8 cellular contexts compared by ENCODE assay signal in the genomic region with DNA sequence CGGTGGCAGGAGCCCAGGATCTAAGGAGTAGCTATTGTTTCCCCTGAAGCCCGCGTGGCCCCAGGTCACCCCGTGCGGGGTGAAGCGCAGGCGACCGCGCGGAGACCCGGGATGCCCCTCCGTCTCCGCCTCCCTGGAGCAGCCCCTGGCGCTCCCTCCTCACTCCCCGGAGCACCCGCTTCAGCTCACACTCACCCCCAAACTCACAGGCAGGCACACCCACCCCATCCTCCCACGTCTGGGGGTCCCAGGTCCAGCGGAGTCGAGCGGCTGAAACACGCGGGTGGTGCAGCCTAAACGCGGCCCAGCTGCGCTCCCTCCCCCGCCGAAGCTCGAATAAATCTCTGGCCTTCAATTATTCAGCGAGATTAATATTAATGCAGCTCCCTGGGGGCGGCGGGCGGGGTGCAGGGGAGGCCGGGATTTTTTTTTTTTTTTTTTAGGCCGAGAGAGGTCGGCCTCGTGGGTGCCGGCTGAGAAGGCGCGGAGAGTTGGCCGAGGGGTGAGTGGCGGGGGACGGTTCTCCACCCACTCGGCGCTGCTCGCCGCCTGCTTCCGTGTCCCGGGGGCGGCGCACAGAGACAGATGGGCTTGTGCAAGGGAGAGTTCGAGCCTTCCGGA. TPM values are rescaled to one million over a fixed set of nuclear protein-coding genes. Genes with fewer than 3 reads are reported as not detected.
DNase-seq lines count a peak whose midpoint lies in the region; ATAC-seq lines count a peak whose summit lies in the region.

No MANE protein-coding gene starts in this region.

- no peak overlapping the region for H3K9ac ChIP-seq in stomach smooth muscle (ENCODE audit: low read length in 2 of 2)

- H3K27me3 Mint-ChIP-seq in activated naive CD8-positive, alpha-beta T cell treated with anti-CD3 and anti-CD28 coated beads for 36 hours, result peaks cover 89% of the 10 kb centered on the region

- no peaks in the 10 kb centered on the region for H3K9me3 ChIP-seq in stomach smooth muscle (ENCODE audit: control insufficient read depth in 2 of 2, low read length in 2 of 2)

- peaks cover 25% of the 10 kb centered on the region for H3K4me1 ChIP-seq in stomach smooth muscle (ENCODE audit: control insufficient read depth, insufficient read depth, low read length)

- H3K4me3 Mint-ChIP-seq in activated naive CD8-positive, alpha-beta T cell treated with anti-CD3 and anti-CD28 coated beads for 36 hours, result peak overlapping the region; percentile 58

- ATAC-seq in HG03378 (IDR thresholded peaks at IDR 0.05; ENCODE audit: unreplicated experiment), result no peak
- no peak for ATAC-seq in HG02571 (IDR thresholded peaks at IDR 0.05; ENCODE audit: unreplicated experiment)

- H3K4me3 ChIP-seq in iPS-11a (ENCODE audit: low read depth, low read length) (peak overlapping the region; percentile 58), stomach smooth muscle (ENCODE audit: low read length in 2 of 2) (peak overlapping the region; percentile 61 to 74)

- H3K36me3 Mint-ChIP-seq in activated naive CD8-positive, alpha-beta T cell treated with anti-CD3 and anti-CD28 coated beads for 36 hours, result no peaks in the 10 kb centered on the region

- no peaks in the 10 kb centered on the region for H3K36me3 ChIP-seq in stomach smooth muscle (ENCODE audit: control insufficient read depth in 2 of 2, insufficient read depth in 2 of 2, low read length in 2 of 2)

- H3K9me3 Mint-ChIP-seq in activated naive CD8-positive, alpha-beta T cell treated with anti-CD3 and anti-CD28 coated beads for 36 hours, result no peaks in the 10 kb centered on the region

- H3K27me3 ChIP-seq in stomach smooth muscle (ENCODE audit: control insufficient read depth in 1 of 2, insufficient read depth in 2 of 2, low read length in 2 of 2), result peaks cover 26 to 65% of the 10 kb centered on the region in 2 donors

- peaks cover 8% of the 10 kb centered on the region for H3K4me1 Mint-ChIP-seq in activated naive CD8-positive, alpha-beta T cell treated with anti-CD3 and anti-CD28 coated beads for 36 hours

- no peak overlapping the region for H3K27ac Mint-ChIP-seq in activated naive CD8-positive, alpha-beta T cell treated with anti-CD3 and anti-CD28 coated beads for 36 hours

- peak in 2 of 3 experiments; percentile 67 to 75 for DNase-seq in NCI-H1417 (lab: John Stamatoyannopoulos, UW)
- DNase-seq in NCI-H1417 treated with DMSO at 0.1 percent for 48 hours (lab: John Stamatoyannopoulos, UW), result no peak
- DNase-seq in activated naive CD8-positive, alpha-beta T cell treated with anti-CD3 and anti-CD28 coated beads for 36 hours, result peak; percentile 12
- DNase-seq in HK-2 (ENCODE audit: unreplicated experiment), result no peak

- no peak overlapping the region for H3K27ac ChIP-seq in stomach smooth muscle (ENCODE audit: low read length)

RNA-seq across cellular contexts. Expression of a gene that starts 0.5 kb away (rescaled TPM):
- under 1 TPM in 1 of 2 experiments, not detected in 1; 0.08 TPM for total RNA-seq in activated naive CD8-positive, alpha-beta T cell treated with anti-CD3 and anti-CD28 coated beads for 36 hours

Comparison
In these comparisons a context has a peak if more than half of its experiments do, and no peak if none do; other contexts are left out.
1. DNase-seq: peak in NCI-H1417 (2 of 3) and activated naive CD8-positive, alpha-beta T cell treated with anti-CD3 and anti-CD28 coated beads for 36 hours (single experiment); none in NCI-H1417 treated with DMSO at 0.1 percent for 48 hours (single experiment) and HK-2 (single experiment).